Comparison of ENCODE assay signal across 27 cellular contexts in the genomic region with DNA sequence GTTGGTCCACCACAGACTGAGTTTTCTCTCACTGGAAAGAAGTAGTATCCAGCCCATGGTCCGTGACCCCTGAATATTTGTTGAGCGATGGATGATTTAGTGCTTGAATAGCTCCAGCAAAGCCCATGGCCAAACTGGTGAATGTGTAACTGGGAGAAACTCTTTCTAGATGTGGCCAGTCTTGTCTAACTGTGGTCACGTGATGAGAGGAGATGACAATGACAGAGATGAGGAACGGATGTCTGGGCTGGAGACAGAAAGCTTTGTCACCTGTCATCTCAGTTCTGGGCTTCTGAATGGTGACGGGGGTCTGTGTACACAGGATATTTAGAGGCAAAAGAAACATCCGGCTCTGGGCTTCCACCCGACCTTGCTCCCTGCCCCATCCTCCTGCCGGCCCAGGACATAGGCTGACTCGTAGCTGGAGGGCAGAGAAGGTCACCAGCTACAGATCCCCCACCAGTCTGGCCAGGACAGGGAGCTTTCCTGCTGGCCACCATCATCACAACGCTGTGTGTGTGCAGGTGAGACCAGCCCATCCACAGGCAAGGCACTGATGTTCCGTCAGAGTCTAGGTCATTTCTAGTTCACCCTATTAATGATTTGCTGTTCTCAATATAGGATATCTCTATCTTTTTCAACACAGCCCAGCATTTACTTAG.
DNase-seq lines count a peak whose midpoint lies in the region; ATAC-seq and TF ChIP-seq lines count a peak whose summit lies in the region.
"Had no signal": no experiment of that assay in that cellular context is flagged by ENCODE, and none has a peak within 500 bp of the region (broad histone marks: within the 10 kb centered on the region; RNA-seq: fewer than 3 reads in every experiment).

No MANE protein-coding gene starts in this region.

- TF ChIP-seq EP300 in stomach (IDR thresholded peaks at IDR 0.05): no peak

- CTCF ChIA-PET in OCI-LY7 (lab: Charles Lee; ENCODE audit: unreplicated experiment): no interaction called here

- no peaks in the 10 kb centered on the region for H3K9me3 ChIP-seq in OCI-LY7 (ENCODE audit: low read length)
- H3K9me3 ChIP-seq in stomach: no peaks in the 10 kb centered on the region
- H3K9me3 ChIP-seq: BLaER1, SJSA1, testis, uterus had no signal

- WGBS in stomach, 5 donors: 56 to 76% (median 65%) methylated on average over 11 of the region's 11 CpGs

- no peak overlapping the region for H3K4me3 ChIP-seq in OCI-LY7 (ENCODE audit: low read depth, low read length, poor library complexity, severe bottlenecking)
- H3K4me3 ChIP-seq in stomach: no peak overlapping the region
- H3K4me3 ChIP-seq: BLaER1, SJSA1, smooth muscle cell, testis, uterus had no signal

- H4K20me1 ChIP-seq in OCI-LY7 (ENCODE audit: insufficient read depth, low read length): no peaks in the 10 kb centered on the region
- H4K20me1 ChIP-seq: BLaER1 had no signal

- H3K27ac ChIP-seq in OCI-LY7 (ENCODE audit: low read depth, low read length, poor library complexity, severe bottlenecking): no peak overlapping the region
- H3K27ac ChIP-seq in stomach: no peak overlapping the region
- H3K27ac ChIP-seq: BLaER1, parathyroid adenoma, SJSA1, testis, uterus, VCaP had no signal

- intact Hi-C loops in OCI-LY7 (cut with micrococcal nuclease; ENCODE audit: unreplicated experiment) (no loop called here), stomach (cut with DNase I; ENCODE audit: low total_unique reads) (no loop called here)

- TF ChIP-seq POLR2A in stomach (IDR thresholded peaks at IDR 0.05): no peak

- DNase-seq in DMS53 (lab: John Stamatoyannopoulos, UW) (peak; percentile 61), OCI-LY7 (ENCODE audit: low spot score) (peak; percentile 63), kidney tubule cell (ENCODE audit: low spot score) (peak; percentile 79), stomach (peak; percentile 17), hypothalamus (lab: John Stamatoyannopoulos, UW) (no peak)
- DNase-seq: activated CD4-positive, alpha-beta T cell treated with anti-CD3 and anti-CD28 coated beads for 48 hours; activated CD8-positive, alpha-beta memory T cell treated with anti-CD3 and anti-CD28 coated beads for 24 hours; activated T-cell treated with anti-CD3 and anti-CD28 coated beads for 4 hours; COR-L47; immature natural killer cell; Kasumi-1; left colon; NCI-H1436 treated with DMSO at 0.1 percent for 48 hours; NCI-H774; RPMI8226; stimulated activated naive CD4-positive, alpha-beta T cell treated with Interleukin-2 at 50 U/mL for 16 hours; T-helper 9 cell; testis; uterus had no signal

- H2AFZ ChIP-seq in OCI-LY7 (ENCODE audit: low read length): peak overlapping the region; percentile 40; the same call in 1 of the 2 replicates
- H2AFZ ChIP-seq: parathyroid adenoma had no signal

- peaks cover 14% of the 10 kb centered on the region for H3K4me1 ChIP-seq in OCI-LY7 (ENCODE audit: insufficient read depth, low read length, poor library complexity, severe bottlenecking)
- H3K4me1 ChIP-seq in stomach: no peaks in the 10 kb centered on the region
- H3K4me1 ChIP-seq: parathyroid adenoma, testis, uterus had no signal

- ATAC-seq in HG03025 (IDR thresholded peaks at IDR 0.05; ENCODE audit: low FRiP score, unreplicated experiment): no peak
- ATAC-seq in GM21526 (IDR thresholded peaks at IDR 0.05; ENCODE audit: low FRiP score, unreplicated experiment): no peak
- ATAC-seq: activated naive CD4-positive, alpha-beta T cell treated with anti-CD3 and anti-CD28 coated beads, Interleukin-2, amount 50 U/mL, for 72 hours; left colon had no signal

- no TSS peak for BruUV-seq in OCI-LY7 (replicated peaks; lab: Mats Ljungman, UMichigan)

- POLR2A ChIA-PET in OCI-LY7 (lab: Charles Lee): interaction anchor here (0.6 to 1.8 kb wide), 12 partner anchors 10 to 153 kb away, joined by 3 to 13 read pairs (median 4); no protein-coding TSS in a partner anchor

- peak overlapping the region; percentile 43 for H3K4me2 ChIP-seq in OCI-LY7 (ENCODE audit: low read length)
- H3K4me2 ChIP-seq: smooth muscle cell had no signal

- no peaks in the 10 kb centered on the region for H3K9me2 ChIP-seq in OCI-LY7 (ENCODE audit: insufficient read depth, low read length)

- no peaks in the 10 kb centered on the region for H3K36me3 ChIP-seq in OCI-LY7 (ENCODE audit: insufficient read depth, low read length)
- H3K36me3 ChIP-seq in stomach: no peaks in the 10 kb centered on the region
- H3K36me3 ChIP-seq: BLaER1, SJSA1, uterus had no signal

- no peak for TF ChIP-seq CTCF in OCI-LY7 (conservative IDR thresholded peaks at IDR 0.05; ENCODE audit: low read length)
- TF ChIP-seq CTCF in stomach (IDR thresholded peaks at IDR 0.05): no peak

- H3K79me2 ChIP-seq in OCI-LY7 (ENCODE audit: insufficient read depth, low read depth, low read length): no peaks in the 10 kb centered on the region
- H3K79me2 ChIP-seq: parathyroid adenoma had no signal

- H3K27me3 ChIP-seq in stomach: peaks cover 0 to 6% (median 0%) of the 10 kb centered on the region in 3 donors
- H3K27me3 ChIP-seq: BLaER1, SJSA1, testis, uterus had no signal

Comparison
In these comparisons a context has a peak if more than half of its experiments do, and no peak if none do; other contexts are left out.
1. DNase-seq: peak in DMS53 (single experiment), OCI-LY7 (single experiment), kidney tubule cell (single experiment) and stomach (single experiment); none in hypothalamus (0 of 51).